In the genomic region with DNA sequence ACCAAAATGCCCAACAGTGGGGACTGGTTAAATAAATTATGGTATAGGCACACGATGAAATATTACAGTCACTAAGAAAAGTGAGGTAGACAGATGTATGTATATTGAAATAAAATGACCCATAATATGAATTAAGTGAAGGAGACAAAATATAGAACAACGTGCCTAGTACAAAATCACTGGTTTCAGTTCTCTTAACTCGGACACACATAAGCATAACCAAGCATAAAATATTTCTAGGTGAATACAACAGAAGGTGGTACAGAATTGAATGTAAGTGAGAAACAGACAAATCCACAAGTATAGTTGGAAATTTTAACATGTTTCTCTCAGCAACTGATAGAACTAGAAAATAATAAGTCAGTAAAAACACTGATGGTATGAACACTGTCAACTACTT, we compare ENCODE assay signal across 28 cellular contexts.
"Had no signal": no experiment of that assay in that cellular context is flagged by ENCODE, and none has a peak within 500 bp of the region (broad histone marks: within the 10 kb centered on the region; RNA-seq: fewer than 3 reads in every experiment).

No MANE protein-coding gene starts in this region.

- H3K4me3 ChIP-seq: neural progenitor cell, ovary, psoas muscle, right lobe of liver, sigmoid colon, stomach, thoracic aorta, thyroid gland, tibial nerve, upper lobe of left lung, vagina had no signal

- H3K27ac Mint-ChIP-seq: nephron; neural progenitor cell; progenitor cell of endocrine pancreas; stimulated activated effector memory CD8-positive, alpha-beta T cell treated with anti-CD3 and anti-CD28 coated beads, Interleukin-12 subunit alpha, Interleukin-12 subunit beta, amount 100 ng/mL, for 72 hours; stimulated activated naive CD8-positive, alpha-beta T cell treated with anti-CD3 and anti-CD28 coated beads, Interleukin-15, Interleukin-2, amounts not matched to agents 100 ng/mL and 50 ng/mL, for 24 hours had no signal

- H3K9me3 Mint-ChIP-seq: nephron; neural progenitor cell; stimulated activated effector memory CD8-positive, alpha-beta T cell treated with anti-CD3 and anti-CD28 coated beads, Interleukin-12 subunit alpha, Interleukin-12 subunit beta, amount 100 ng/mL, for 72 hours; stimulated activated naive B cell treated with anti-CD40 and anti-IgM and Interleukin-4, amounts not matched to agents 10 μg/mL and 1 μg/mL and 100 μg/mL, for 72 hours; stimulated activated naive CD8-positive, alpha-beta T cell treated with anti-CD3 and anti-CD28 coated beads, Interleukin-15, Interleukin-2, amounts not matched to agents 100 ng/mL and 50 ng/mL, for 24 hours had no signal

- H2AFZ ChIP-seq: neural progenitor cell, parathyroid adenoma had no signal

- H3K9me3 ChIP-seq: ovary, psoas muscle, right lobe of liver, sigmoid colon, stomach, thoracic aorta, thyroid gland, tibial nerve, upper lobe of left lung, vagina had no signal

- H3K4me1 Mint-ChIP-seq: nephron, neural progenitor cell had no signal

- H3K27me3 Mint-ChIP-seq: progenitor cell of endocrine pancreas; stimulated activated naive B cell treated with anti-CD40 and anti-IgM and Interleukin-4, amounts not matched to agents 10 μg/mL and 1 μg/mL and 100 μg/mL, for 72 hours; stimulated activated naive CD8-positive, alpha-beta T cell treated with anti-CD3 and anti-CD28 coated beads, Interleukin-15, Interleukin-2, amounts not matched to agents 100 ng/mL and 50 ng/mL, for 24 hours had no signal

- ATAC-seq: psoas muscle; right cardiac atrium; right lobe of liver; stimulated activated effector memory CD8-positive, alpha-beta T cell treated with anti-CD3 and anti-CD28 coated beads, Interleukin-12 subunit alpha, Interleukin-12 subunit beta, amount 100 ng/mL, for 72 hours; stimulated activated naive B cell treated with anti-CD40 and anti-IgM and Interleukin-4, amounts not matched to agents 10 μg/mL and 1 μg/mL and 100 μg/mL, for 72 hours had no signal

- H3K4me3 Mint-ChIP-seq: nephron; neural progenitor cell; stimulated activated effector memory CD8-positive, alpha-beta T cell treated with anti-CD3 and anti-CD28 coated beads, Interleukin-12 subunit alpha, Interleukin-12 subunit beta, amount 100 ng/mL, for 72 hours; stimulated activated naive B cell treated with anti-CD40 and anti-IgM and Interleukin-4, amounts not matched to agents 10 μg/mL and 1 μg/mL and 100 μg/mL, for 72 hours; stimulated activated naive CD8-positive, alpha-beta T cell treated with anti-CD3 and anti-CD28 coated beads, Interleukin-15, Interleukin-2, amounts not matched to agents 100 ng/mL and 50 ng/mL, for 24 hours had no signal

- H3K36me3 ChIP-seq: ovary had no signal

- H3K4me2 ChIP-seq: neural progenitor cell had no signal

- H3K4me1 ChIP-seq: neural progenitor cell, parathyroid adenoma, psoas muscle, right lobe of liver, vagina had no signal

- FAIRE-seq: urothelium cell line had no signal

- H3K27me3 ChIP-seq: neural progenitor cell, ovary, right lobe of liver, sigmoid colon, stomach, thyroid gland, tibial nerve, upper lobe of left lung, vagina had no signal

- H3K9ac ChIP-seq: neural progenitor cell, parathyroid adenoma had no signal

- H3K79me2 ChIP-seq: parathyroid adenoma had no signal

- DNase-seq: occipital lobe; ovary; posterior cingulate gyrus; psoas muscle; right cardiac atrium; right lobe of liver; sigmoid colon; small intestine; stimulated activated CD4-positive, alpha-beta T cell treated with anti-CD3 and anti-CD28 coated beads, Interleukin-15, amount 100 ng/mL, for 24 hours; stimulated activated CD4-positive, alpha-beta T cell treated with anti-CD3 and anti-CD28 coated beads, Interleukin-2, amount 100 ng/mL, for 24 hours; stimulated activated CD4-positive, alpha-beta T cell treated with anti-CD3 and anti-CD28 coated beads, Interleukin-2, amount 100 ng/mL, for 48 hours; stimulated activated CD4-positive, alpha-beta T cell treated with anti-CD3 and anti-CD28 coated beads, Interleukin-4, amount 100 ng/mL, for 24 hours; stimulated activated naive B cell treated with anti-CD40 and anti-IgM and Interleukin-4, amounts not matched to agents 10 μg/mL and 1 μg/mL and 100 μg/mL, for 72 hours; stimulated activated naive CD4-positive, alpha-beta T cell treated with Interleukin-2 at 50 U/mL for 16 hours; stomach; thyroid gland; trophoblast cell; upper lobe of left lung had no signal

- H3K27ac ChIP-seq: neural progenitor cell, ovary, parathyroid adenoma, psoas muscle, right lobe of liver, sigmoid colon, stomach, thoracic aorta, thyroid gland, tibial nerve, upper lobe of left lung, vagina had no signal
